ENCODE assay signal across 8 cellular contexts in the genomic region with DNA sequence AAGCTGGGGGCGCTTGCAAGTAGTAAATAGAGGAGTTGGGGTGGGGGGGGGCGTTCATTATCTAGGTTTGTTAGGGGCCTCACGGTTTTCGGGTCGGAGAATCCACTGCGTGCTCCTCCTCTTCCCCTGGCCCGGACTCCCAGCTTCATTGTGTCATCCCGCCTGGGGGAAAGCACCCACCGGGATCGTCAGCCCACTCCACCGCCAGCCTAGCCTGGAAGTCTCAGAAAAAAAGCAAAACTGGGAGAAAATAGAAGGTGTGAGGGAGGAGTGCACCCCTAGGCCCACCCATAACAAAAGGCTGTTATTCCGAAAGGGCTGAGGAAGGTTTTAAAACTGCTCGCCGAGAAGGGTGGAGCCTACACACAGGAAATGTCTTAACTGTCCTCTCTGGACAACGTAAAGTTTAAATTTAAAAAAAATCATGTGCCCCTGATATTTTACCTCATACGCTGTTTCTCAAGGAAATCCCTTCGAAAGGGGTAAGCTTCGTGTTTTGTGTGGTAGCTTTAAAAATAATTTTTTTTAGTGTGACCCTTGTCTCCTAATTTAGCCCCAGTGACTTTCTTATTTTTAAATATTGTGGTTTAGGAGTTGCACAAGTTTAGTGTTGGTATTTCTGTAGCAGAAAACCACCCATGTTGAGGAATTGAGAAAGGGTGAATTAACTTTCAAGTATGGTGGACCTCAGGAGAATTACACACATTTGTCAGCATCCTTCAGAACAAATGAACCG.
DNase-seq lines count a peak whose midpoint lies in the region; ATAC-seq and TF ChIP-seq lines count a peak whose summit lies in the region.

No MANE protein-coding gene starts in this region.

- TF ChIP-seq CTCF in mucosa of descending colon (IDR thresholded peaks at IDR 0.05) = no peak

- H3K9ac ChIP-seq in ES-I3 (ENCODE audit: low read depth, low read length) (peak overlapping the region; percentile 86), endocrine pancreas (ENCODE audit: control insufficient read depth, insufficient read depth, low read length) (peak overlapping the region; percentile 69)

- intact Hi-C loops in mucosa of descending colon (cut with DNase I, micrococcal nuclease) = no loop called here

- peak overlapping the region; percentile 70 for H3K4me3 ChIP-seq in endocrine pancreas (ENCODE audit: control insufficient read depth, insufficient read depth, low read length)
- H3K4me3 ChIP-seq in mucosa of descending colon = peak overlapping the region; percentile 57

- H3K4me1 ChIP-seq in ES-I3 (ENCODE audit: insufficient read depth, low read length) = peaks cover 15% of the 10 kb centered on the region
- H3K4me1 ChIP-seq in endocrine pancreas (ENCODE audit: control insufficient read depth, insufficient read depth, low read length) = peaks cover 4% of the 10 kb centered on the region
- H3K4me1 ChIP-seq in mucosa of descending colon (ENCODE audit: low read depth) = peaks cover 23% of the 10 kb centered on the region

- in situ Hi-C loops in G401 (cut with HindIII; ENCODE audit: low sequenced_read_pairs) = no loop called here

- H3K9me3 ChIP-seq in ES-I3 (ENCODE audit: control insufficient read depth, insufficient read depth, low read length) (no peaks in the 10 kb centered on the region), endocrine pancreas (ENCODE audit: control insufficient read depth, low read length) (no peaks in the 10 kb centered on the region), mucosa of descending colon (no peaks in the 10 kb centered on the region)

- H3K27me3 ChIP-seq in endocrine pancreas (ENCODE audit: control insufficient read depth, insufficient read depth, low read length) = no peaks in the 10 kb centered on the region

- DNase-seq in SW480 (ENCODE audit: low spot score) (peak; percentile 58), mucosa of descending colon (peak; percentile 61 to 71 (median 70)), NCI-H2227 treated with DMSO at 0.1 percent for 48 hours (lab: John Stamatoyannopoulos, UW) (no peak), G401 (ENCODE audit: low spot score) (no peak)

- ATAC-seq in GM19452 (IDR thresholded peaks at IDR 0.05; ENCODE audit: unreplicated experiment) = peak; percentile 40
- peak; percentile 38 for ATAC-seq in HG03442 (IDR thresholded peaks at IDR 0.05; ENCODE audit: unreplicated experiment)
- ATAC-seq in mucosa of descending colon = peak; percentile 36

- H3K36me3 ChIP-seq in ES-I3 (ENCODE audit: insufficient read depth, low read length) (no peaks in the 10 kb centered on the region), endocrine pancreas (ENCODE audit: control insufficient read depth, insufficient read depth, low read length) (no peaks in the 10 kb centered on the region), mucosa of descending colon (ENCODE audit: low read depth) (no peaks in the 10 kb centered on the region)

Comparison
In these comparisons a context has a peak if more than half of its experiments do, and no peak if none do; other contexts are left out.
1. DNase-seq: peak in SW480 (single experiment) and mucosa of descending colon (3 of 3); none in NCI-H2227 treated with DMSO at 0.1 percent for 48 hours (single experiment) and G401 (single experiment).
2. Peak in every context shown above with its lines, with median percentiles within 50 percentile points of each other: ATAC-seq.